2 cellular contexts compared by ENCODE assay signal in the genomic region with DNA sequence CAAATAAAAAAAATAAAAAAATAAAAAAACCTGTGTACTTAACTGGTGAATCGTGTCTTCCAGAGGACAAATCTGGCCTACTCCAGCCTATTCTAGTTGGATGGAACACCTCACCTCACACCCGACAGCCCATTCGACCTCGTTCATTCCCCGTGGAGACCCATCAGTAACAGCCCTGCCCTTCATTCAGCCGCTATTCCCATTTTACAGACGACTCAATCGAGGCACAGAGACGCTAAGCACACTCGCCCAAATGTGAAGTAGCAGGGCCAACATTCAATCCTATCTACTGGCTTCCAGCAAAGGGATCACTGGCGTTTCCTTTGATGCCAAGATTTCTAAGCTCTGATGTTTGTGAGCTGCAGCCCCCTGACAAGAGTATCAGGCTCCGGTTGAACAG.
TF ChIP-seq lines count a peak whose summit lies in the region.

No MANE protein-coding gene starts in this region.

TF ChIP-seq in IMR-90, 13 proteins besides CTCF, POLR2A, EP300 and RAD21:
- no peak for TF ChIP-seq MXI1 (IDR thresholded peaks at IDR 0.05; ENCODE audit: borderline replicate concordance, low read depth, low read length)
- TF ChIP-seq MAFK (IDR thresholded peaks at IDR 0.05; ENCODE audit: low read depth, low read length) = no peak
- no peak for TF ChIP-seq RCOR1 (IDR thresholded peaks at IDR 0.05; ENCODE audit: insufficient replicate concordance, low read length)
- no peak for TF ChIP-seq USF2 (IDR thresholded peaks at IDR 0.05; ENCODE audit: low read depth, low read length)
- no peak for TF ChIP-seq FOS (IDR thresholded peaks at IDR 0.05; ENCODE audit: low read depth, low read length)
- TF ChIP-seq CEBPB (IDR thresholded peaks at IDR 0.05; ENCODE audit: low read depth, low read length) = no peak
- TF ChIP-seq, protein P1, sequence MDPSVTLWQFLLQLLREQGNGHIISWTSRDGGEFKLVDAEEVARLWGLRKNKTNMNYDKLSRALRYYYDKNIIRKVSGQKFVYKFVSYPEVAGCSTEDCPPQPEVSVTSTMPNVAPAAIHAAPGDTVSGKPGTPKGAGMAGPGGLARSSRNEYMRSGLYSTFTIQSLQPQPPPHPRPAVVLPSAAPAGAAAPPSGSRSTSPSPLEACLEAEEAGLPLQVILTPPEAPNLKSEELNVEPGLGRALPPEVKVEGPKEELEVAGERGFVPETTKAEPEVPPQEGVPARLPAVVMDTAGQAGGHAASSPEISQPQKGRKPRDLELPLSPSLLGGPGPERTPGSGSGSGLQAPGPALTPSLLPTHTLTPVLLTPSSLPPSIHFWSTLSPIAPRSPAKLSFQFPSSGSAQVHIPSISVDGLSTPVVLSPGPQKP (IDR thresholded peaks at IDR 0.05; ENCODE audit: borderline replicate concordance, low read depth, low read length) = no peak
- TF ChIP-seq BHLHE40 (IDR thresholded peaks at IDR 0.05; ENCODE audit: low read depth, low read length) = no peak
- no peak for TF ChIP-seq RFX5 (IDR thresholded peaks at IDR 0.05; ENCODE audit: low read depth, low read length)
- TF ChIP-seq CHD1 (IDR thresholded peaks at IDR 0.05; ENCODE audit: low read depth, low read length) = no peak
- no peak for TF ChIP-seq NFE2L2 (IDR thresholded peaks at IDR 0.05; ENCODE audit: low read depth, low read length)
- no peak for TF ChIP-seq MAZ (IDR thresholded peaks at IDR 0.05; ENCODE audit: borderline replicate concordance, low read depth, low read length)
- TF ChIP-seq SMC3 (IDR thresholded peaks at IDR 0.05; ENCODE audit: low read depth, low read length) = no peak

TF ChIP-seq in K562, 482 proteins besides CTCF, POLR2A, EP300 and RAD21:
- TF ChIP-seq RBM25 (IDR thresholded peaks at IDR 0.05; ENCODE audit: low read depth, low read length, severe bottlenecking) (no peak), KDM1A (IDR thresholded peaks at IDR 0.05) (peak in 1 of 2 experiments; percentile 54; a peak in 2 of 4 replicates), GTF2A2 (tag; IDR thresholded peaks at IDR 0.05) (no peak), KLF10 (CRISPR knock-in tag; IDR thresholded peaks at IDR 0.05) (no peak), CC2D1A (IDR thresholded peaks at IDR 0.05) (no peak), ZNF444 (CRISPR knock-in tag; IDR thresholded peaks at IDR 0.05) (no peak), BCOR (IDR thresholded peaks at IDR 0.05) (peak; percentile 84), ARID2 (IDR thresholded peaks at IDR 0.05) (no peak)
